Comparison of ENCODE assay signal across 1 cellular context in the genomic region with DNA sequence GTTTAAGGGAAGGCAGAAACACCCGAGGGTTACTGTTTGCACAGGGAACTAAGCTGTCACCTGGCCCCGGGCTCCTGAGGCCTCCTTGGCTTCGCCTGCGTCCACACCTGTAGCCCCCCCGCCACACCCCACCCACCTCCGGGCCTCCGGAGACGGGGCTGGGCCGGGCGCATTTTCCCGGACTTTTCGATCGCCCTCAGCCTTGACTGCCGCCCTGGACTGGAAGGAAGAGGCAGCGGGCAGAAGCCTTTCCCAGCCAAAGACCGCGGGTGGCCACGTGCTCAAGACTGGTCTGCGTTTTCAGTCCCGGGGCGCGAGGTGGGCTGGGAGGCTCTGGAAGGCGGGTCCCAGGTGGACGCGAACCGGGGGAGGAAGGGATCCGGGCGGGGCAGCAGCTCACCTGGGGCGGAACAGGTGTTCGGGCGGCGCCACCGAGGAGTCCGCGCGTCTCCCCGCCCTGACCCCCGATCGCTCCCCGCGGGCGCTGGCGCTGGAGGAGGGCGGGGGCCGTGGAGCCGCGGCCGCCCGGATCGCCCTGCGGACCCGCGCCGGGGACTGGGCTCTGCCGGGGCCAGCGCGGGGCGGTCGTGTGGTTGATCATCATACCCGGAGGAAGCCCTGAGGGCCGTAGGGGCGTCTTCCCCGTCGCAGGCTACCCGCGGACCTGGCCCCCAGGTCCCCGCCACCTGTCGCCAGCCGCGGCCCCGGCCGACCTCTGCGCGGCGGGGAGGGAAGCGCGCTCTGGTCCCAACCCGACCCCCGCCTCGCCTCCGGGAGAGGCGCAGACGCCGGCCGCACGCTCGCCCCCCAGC.
A peak's percentile ranks its signal among the peaks of the same experiment; 100 is the strongest.
TF ChIP-seq lines count a peak whose summit lies in the region.

No MANE protein-coding gene starts in this region.

TF ChIP-seq in SK-N-SH treated with all-trans-retinoic acid at 6 μM for 48 hours, 23 proteins besides CTCF, POLR2A, EP300 and RAD21 (continued from another document):
- TF ChIP-seq TOX (CRISPR knock-in tag; IDR thresholded peaks at IDR 0.05; ENCODE audit: borderline replicate concordance) (no peak), ZNF70 (CRISPR knock-in tag; IDR thresholded peaks at IDR 0.05) (peak; percentile 37; the same call in 1 of the 2 replicates)
- TF ChIP-seq, protein P1, sequence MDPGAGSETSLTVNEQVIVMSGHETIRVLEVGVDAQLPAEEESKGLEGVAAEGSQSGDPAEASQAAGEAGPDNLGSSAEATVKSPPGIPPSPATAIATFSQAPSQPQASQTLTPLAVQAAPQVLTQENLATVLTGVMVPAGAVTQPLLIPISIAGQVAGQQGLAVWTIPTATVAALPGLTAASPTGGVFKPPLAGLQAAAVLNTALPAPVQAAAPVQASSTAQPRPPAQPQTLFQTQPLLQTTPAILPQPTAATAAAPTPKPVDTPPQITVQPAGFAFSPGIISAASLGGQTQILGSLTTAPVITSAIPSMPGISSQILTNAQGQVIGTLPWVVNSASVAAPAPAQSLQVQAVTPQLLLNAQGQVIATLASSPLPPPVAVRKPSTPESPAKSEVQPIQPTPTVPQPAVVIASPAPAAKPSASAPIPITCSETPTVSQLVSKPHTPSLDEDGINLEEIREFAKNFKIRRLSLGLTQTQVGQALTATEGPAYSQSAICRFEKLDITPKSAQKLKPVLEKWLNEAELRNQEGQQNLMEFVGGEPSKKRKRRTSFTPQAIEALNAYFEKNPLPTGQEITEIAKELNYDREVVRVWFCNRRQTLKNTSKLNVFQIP (CRISPR knock-in tag; IDR thresholded peaks at IDR 0.05; ENCODE audit: borderline replicate concordance, low read depth) = peak; percentile 86; the same call in 1 of the 2 replicates
